17 cellular contexts compared by ENCODE assay signal in the genomic region with DNA sequence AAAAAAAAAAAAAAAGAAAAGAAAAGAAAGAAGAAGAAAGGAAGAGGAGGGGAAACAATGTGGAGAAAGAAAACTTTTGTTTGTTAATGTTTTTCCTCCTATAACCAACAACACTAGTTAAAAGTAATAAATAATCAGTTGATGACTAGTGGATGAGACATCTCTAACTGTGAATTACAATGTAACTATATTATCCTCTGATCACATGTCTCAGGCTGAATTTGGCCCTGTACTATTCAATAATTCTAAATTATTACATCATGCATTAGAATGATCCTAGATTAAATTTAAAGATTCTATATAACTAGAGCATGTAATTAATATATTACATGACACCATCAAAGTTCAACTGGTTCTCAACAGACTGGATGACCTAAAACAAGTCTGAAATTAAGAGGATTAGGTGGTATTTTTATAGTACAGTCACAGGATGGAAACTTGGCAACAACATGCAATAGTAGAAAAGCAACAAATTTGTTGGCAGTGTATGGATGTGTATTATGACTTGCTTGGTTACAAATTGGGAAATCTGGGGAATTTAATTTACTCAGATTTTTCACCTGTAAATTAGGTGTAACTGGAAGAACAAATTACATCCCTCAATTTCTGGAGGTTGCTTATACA.
"Had no signal": no experiment of that assay in that cellular context is flagged by ENCODE, and none has a peak within 500 bp of the region (broad histone marks: within the 10 kb centered on the region; RNA-seq: fewer than 3 reads in every experiment).

No MANE protein-coding gene starts in this region.

- FAIRE-seq: endometrium had no signal

- H3K9me3 ChIP-seq: prostate gland, right lobe of liver, testis, upper lobe of left lung had no signal

- H3K4me1 ChIP-seq: prostate gland, right lobe of liver, testis, upper lobe of left lung had no signal

- H3K36me3 ChIP-seq: prostate gland, right lobe of liver, upper lobe of left lung had no signal

- DNase-seq: activated CD4-positive, alpha-beta T cell treated with anti-CD3 and anti-CD28 coated beads, Interleukin-2, amount 50 U/mL, for 1 hour; activated CD8-positive, alpha-beta memory T cell treated with anti-CD3 and anti-CD28 coated beads for 24 hours; activated gamma-delta T cell treated with Interleukin-2 at 50 U/mL for 16 hours; activated naive CD8-positive, alpha-beta T cell treated with anti-CD3 and anti-CD28 coated beads, Interleukin-2, amount 10 ng/mL, durations not matched to agents 7 days and 5 days; aorta; islet precursor cell; left ventricle myocardium superior; right lobe of liver; stimulated activated CD4-positive, alpha-beta T cell treated with anti-CD3 and anti-CD28 coated beads, Interleukin-1b, Interleukin-23, amount 100 ng/mL, for 48 hours; stimulated activated naive CD8-positive, alpha-beta T cell treated with anti-CD3 and anti-CD28 coated beads, Interleukin-15, amount 100 ng/mL, for 72 hours; T-cell; T-helper 9 cell; testis; upper lobe of left lung had no signal

- H3K79me2 ChIP-seq: hepatocyte had no signal

- H2AFZ ChIP-seq: hepatocyte had no signal

- H3K27ac ChIP-seq: hepatocyte, prostate gland, right lobe of liver, testis, upper lobe of left lung had no signal

- H3K4me3 ChIP-seq: hepatocyte, prostate gland, right lobe of liver, testis, upper lobe of left lung had no signal

- H3K27me3 ChIP-seq: hepatocyte, right lobe of liver, testis, upper lobe of left lung had no signal

- ATAC-seq: left ventricle myocardium superior; right lobe of liver; stimulated activated naive CD8-positive, alpha-beta T cell treated with anti-CD3 and anti-CD28 coated beads, Interleukin-15, amount 100 ng/mL, for 72 hours; T-cell had no signal

- H3K4me2 ChIP-seq: hepatocyte had no signal
